13 cellular contexts compared by ENCODE assay signal in the genomic region with DNA sequence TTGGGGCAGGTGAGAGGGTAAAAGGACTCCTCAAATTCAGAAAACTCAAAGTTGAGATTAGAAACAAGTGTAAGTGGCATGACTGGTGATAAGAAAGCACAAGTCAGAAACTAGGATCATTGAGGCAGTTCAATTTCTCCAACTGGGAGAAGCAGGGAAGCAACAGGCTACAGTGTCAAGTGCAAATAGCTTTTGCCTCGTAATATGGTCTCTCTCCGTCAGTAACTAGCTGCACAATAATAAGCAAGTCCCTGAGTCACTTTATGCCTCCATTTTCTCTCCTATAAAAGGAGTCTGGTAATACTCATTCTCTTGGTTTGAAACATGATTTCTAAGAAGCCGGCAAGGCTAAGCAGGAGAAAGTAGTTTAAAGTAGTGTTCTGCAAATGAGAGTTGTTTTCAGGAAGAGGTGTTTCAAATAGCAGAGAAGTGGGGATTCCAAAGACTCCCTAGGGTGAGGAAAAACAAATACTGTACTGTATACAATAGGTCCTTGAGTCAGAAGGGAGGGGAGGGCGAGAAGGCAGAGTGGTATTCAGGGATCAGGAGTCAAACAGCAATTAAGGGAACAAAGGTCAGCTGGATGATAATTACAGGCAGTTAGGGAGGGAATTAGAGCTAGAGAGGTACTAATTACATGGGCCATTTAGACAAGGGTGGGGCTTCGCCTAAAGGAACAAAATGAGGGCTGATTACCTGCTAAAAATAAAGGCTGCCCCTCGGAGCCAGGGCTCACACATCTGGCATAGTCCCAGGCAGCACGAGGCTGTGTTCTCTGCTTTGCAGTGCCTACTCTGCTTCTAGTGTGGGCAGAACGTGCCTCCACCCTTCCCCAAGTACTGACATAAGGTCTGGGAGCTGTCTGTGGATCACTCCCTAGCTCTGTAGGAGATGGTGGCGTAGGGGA.
DNase-seq lines count a peak whose midpoint lies in the region; ATAC-seq, FAIRE-seq and TF ChIP-seq lines count a peak whose summit lies in the region.
"Had no signal": no experiment of that assay in that cellular context is flagged by ENCODE, and none has a peak within 500 bp of the region (broad histone marks: within the 10 kb centered on the region; RNA-seq: fewer than 3 reads in every experiment).

No MANE protein-coding gene starts in this region.

- no peaks in the 10 kb centered on the region for H3K9me3 ChIP-seq in Caco-2
- H3K9me3 ChIP-seq in MG63, result no peaks in the 10 kb centered on the region
- H3K9me3 ChIP-seq in PC-9 (ENCODE audit: insufficient read depth, low read depth), result peaks cover 10% of the 10 kb centered on the region
- no peaks in the 10 kb centered on the region for H3K9me3 ChIP-seq in lower lobe of right lung

- H3K4me3 ChIP-seq in Caco-2 (ENCODE audit: low read depth, low read length) (no peak overlapping the region), MG63 (no peak overlapping the region), PC-9 (no peak overlapping the region), lower lobe of right lung (no peak overlapping the region)

- FAIRE-seq in frontal cortex (lab: Jason Lieb, UNC), result no peak

- H3K9me2 ChIP-seq in PC-9 (ENCODE audit: insufficient read depth), result no peaks in the 10 kb centered on the region

- DNase-seq in Caco-2 (peak; percentile 41 to 51), MG63 (peak; percentile 38), PC-9 (no peak), lower lobe of right lung (no peak), frontal cortex (ENCODE audit: low spot score in 2 of 2) (no peak), OCI-M1 (lab: John Stamatoyannopoulos, UW) (no peak)
- no peak for DNase-seq in activated naive CD4-positive, alpha-beta T cell treated with anti-CD3 and anti-CD28 coated beads for 36 hours
- DNase-seq: activated T-cell treated with anti-CD3 and anti-CD28 coated beads, Interleukin-2, amount 50 U/mL, for 1 hour; T1000 had no signal

- peaks cover 15% of the 10 kb centered on the region for H3K4me1 ChIP-seq in Caco-2
- peaks cover 16% of the 10 kb centered on the region for H3K4me1 ChIP-seq in PC-9 (replicated peaks; ENCODE audit: insufficient read depth)
- no peaks in the 10 kb centered on the region for H3K4me1 ChIP-seq in lower lobe of right lung
- H3K4me1 ChIP-seq: parathyroid adenoma had no signal

- H3K79me2 ChIP-seq in PC-9 (ENCODE audit: low read depth), result no peaks in the 10 kb centered on the region
- H3K79me2 ChIP-seq: parathyroid adenoma had no signal

- peak overlapping the region; percentile 53 for H3K4me3 Mint-ChIP-seq in Caco-2 (ENCODE audit: unreplicated experiment)
- H3K4me3 Mint-ChIP-seq in activated naive CD4-positive, alpha-beta T cell treated with anti-CD3 and anti-CD28 coated beads for 36 hours, result no peak overlapping the region

- TF ChIP-seq CTCF in Caco-2 (IDR thresholded peaks at IDR 0.05; ENCODE audit: insufficient read depth in 1 of 2, low read depth in 1 of 2, low read length in 1 of 2, severe bottlenecking in 1 of 2, unreplicated experiment in 1 of 2), result no peak
- TF ChIP-seq CTCF in PC-9 (conservative IDR thresholded peaks at IDR 0.05), result no peak
- TF ChIP-seq CTCF in lower lobe of right lung (IDR thresholded peaks at IDR 0.05), result no peak

- H3K36me3 ChIP-seq in Caco-2 (ENCODE audit: control insufficient read depth, insufficient read depth, low read length) (no peaks in the 10 kb centered on the region), MG63 (no peaks in the 10 kb centered on the region), PC-9 (ENCODE audit: low read depth) (no peaks in the 10 kb centered on the region), lower lobe of right lung (no peaks in the 10 kb centered on the region)

- H3K27me3 ChIP-seq in Caco-2 (replicated peaks; ENCODE audit: control insufficient read depth, insufficient read depth, low read length) (no peaks in the 10 kb centered on the region), MG63 (no peaks in the 10 kb centered on the region), PC-9 (ENCODE audit: insufficient read depth, low read depth) (no peaks in the 10 kb centered on the region), lower lobe of right lung (ENCODE audit: low read depth) (no peaks in the 10 kb centered on the region)

- BruUV-seq in Caco-2 (replicated peaks; lab: Mats Ljungman, UMichigan) (no TSS peak), PC-9 (replicated peaks; lab: Mats Ljungman, UMichigan) (no TSS peak)

- peak overlapping the region; percentile 66 for H2AFZ ChIP-seq in PC-9
- H2AFZ ChIP-seq: parathyroid adenoma had no signal

- H3K27ac ChIP-seq in PC-9 (no peak overlapping the region), lower lobe of right lung (no peak overlapping the region)
- H3K27ac ChIP-seq: C4-2B, HL-60, parathyroid adenoma had no signal

- H3K4me2 ChIP-seq in PC-9, result peak overlapping the region; percentile 43

- H3K36me3 Mint-ChIP-seq in Caco-2 (ENCODE audit: insufficient read depth, unreplicated experiment), result no peaks in the 10 kb centered on the region
- H3K36me3 Mint-ChIP-seq in activated naive CD4-positive, alpha-beta T cell treated with anti-CD3 and anti-CD28 coated beads for 36 hours (ENCODE audit: low read depth), result no peaks in the 10 kb centered on the region

- no peaks in the 10 kb centered on the region for H3F3A ChIP-seq in PC-9 (ENCODE audit: insufficient read depth, low read depth)

- POLR2A ChIA-PET in Caco-2 (lab: Charles Lee) (no interaction called here), PC-9 (lab: Charles Lee; ENCODE audit: unreplicated experiment) (interaction anchor here (0.6 kb wide), 1 partner anchor 138 kb away, joined by 4 read pairs; no protein-coding TSS in a partner anchor)

- peaks cover 31% of the 10 kb centered on the region for H3K4me1 Mint-ChIP-seq in Caco-2 (ENCODE audit: low read depth, unreplicated experiment)
- H3K4me1 Mint-ChIP-seq in activated naive CD4-positive, alpha-beta T cell treated with anti-CD3 and anti-CD28 coated beads for 36 hours (ENCODE audit: low read depth), result no peaks in the 10 kb centered on the region

- CTCF ChIA-PET in Caco-2 (lab: Charles Lee), result interaction anchor here (0.6 kb wide), 1 partner anchor 97 kb away, joined by 3 read pairs; no protein-coding TSS in a partner anchor
- CTCF ChIA-PET in PC-9 (lab: Charles Lee), result no interaction called here
- CTCF ChIA-PET in activated naive CD4-positive, alpha-beta T cell treated with anti-CD3 and anti-CD28 coated beads for 36 hours (lab: Charles Lee), result no interaction called here

- no peaks in the 10 kb centered on the region for H4K20me1 ChIP-seq in PC-9 (ENCODE audit: insufficient read depth)

- peak; percentile 74 to 87 for ATAC-seq in lower lobe of right lung
- ATAC-seq in GM21423 (IDR thresholded peaks at IDR 0.05; ENCODE audit: unreplicated experiment), result no peak

- peak overlapping the region; percentile 46 for H3K27ac Mint-ChIP-seq in Caco-2 (ENCODE audit: unreplicated experiment)
- H3K27ac Mint-ChIP-seq in activated naive CD4-positive, alpha-beta T cell treated with anti-CD3 and anti-CD28 coated beads for 36 hours, result no peak overlapping the region

- H3K9me3 Mint-ChIP-seq in Caco-2 (ENCODE audit: unreplicated experiment), result peaks cover 29% of the 10 kb centered on the region
- peaks cover 5% of the 10 kb centered on the region for H3K9me3 Mint-ChIP-seq in activated naive CD4-positive, alpha-beta T cell treated with anti-CD3 and anti-CD28 coated beads for 36 hours

- intact Hi-C loops in Caco-2 (cut with micrococcal nuclease; ENCODE audit: unreplicated experiment) (loop anchor here (2.0 kb wide), 1 partner anchor 77 kb away; no protein-coding TSS in a partner anchor), PC-9 (cut with micrococcal nuclease; ENCODE audit: unreplicated experiment) (no loop called here), lower lobe of right lung (cut with DNase I) (no loop called here)
- intact Hi-C loops in activated naive CD4-positive, alpha-beta T cell treated with anti-CD3 and anti-CD28 coated beads for 36 hours (cut with micrococcal nuclease), result no loop called here

- H3K27me3 Mint-ChIP-seq in Caco-2 (ENCODE audit: insufficient read depth, unreplicated experiment), result no peaks in the 10 kb centered on the region
- H3K27me3 Mint-ChIP-seq in activated naive CD4-positive, alpha-beta T cell treated with anti-CD3 and anti-CD28 coated beads for 36 hours (ENCODE audit: low read depth), result peaks cover 2% of the 10 kb centered on the region

Comparison
In these comparisons a context has a peak if more than half of its experiments do, and no peak if none do; other contexts are left out.
1. DNase-seq: peak in Caco-2 (2 of 2) and MG63 (single experiment); none in PC-9 (0 of 2), lower lobe of right lung (single experiment), activated naive CD4-positive, alpha-beta T cell treated with anti-CD3 and anti-CD28 coated beads for 36 hours (single experiment), frontal cortex (0 of 2) and OCI-M1 (single experiment).